26 cellular contexts compared by ENCODE assay signal in the genomic region with DNA sequence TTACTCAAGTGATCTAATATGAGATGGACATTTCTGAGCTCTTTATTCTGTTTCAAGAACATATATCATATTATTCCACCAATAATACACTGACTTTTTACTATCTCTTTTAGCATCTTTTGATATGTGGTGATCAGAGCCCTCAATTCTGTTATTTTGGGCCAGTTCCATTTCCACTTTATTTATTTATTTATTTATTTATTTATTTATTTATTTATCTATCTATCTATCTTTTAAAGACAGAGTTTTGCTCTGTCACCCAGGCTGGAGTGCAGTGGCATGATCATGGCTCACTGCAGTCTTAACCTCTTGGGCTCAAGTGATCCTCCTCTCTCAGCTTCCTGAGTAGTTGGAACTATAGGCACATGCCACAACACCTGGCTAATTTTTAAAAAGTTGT. TPM values are rescaled to one million over a fixed set of nuclear protein-coding genes. Genes with fewer than 3 reads are reported as not detected.
"Had no signal": no experiment of that assay in that cellular context is flagged by ENCODE, and none has a peak within 500 bp of the region (broad histone marks: within the 10 kb centered on the region; RNA-seq: fewer than 3 reads in every experiment).

No MANE protein-coding gene starts in this region.

- H3K4me2 ChIP-seq: hepatocyte had no signal

- H3K4me3 ChIP-seq: colonic mucosa, coronary artery, dorsolateral prefrontal cortex, esophagus muscularis mucosa, esophagus squamous epithelium, gastrocnemius medialis, gastroesophageal sphincter, heart left ventricle, heart right ventricle, hepatocyte had no signal

- ATAC-seq: effector memory CD8-positive, alpha-beta T cell; esophagus mucosa; foreskin keratinocyte; gastrocnemius medialis; gastroesophageal sphincter; heart left ventricle; heart right ventricle had no signal

- H3K9me3 ChIP-seq: colonic mucosa, gastrocnemius medialis had no signal

- DNase-seq: colonic mucosa; cortex of kidney; dermis blood vessel endothelial cell; dorsolateral prefrontal cortex; effector CD4-positive, alpha-beta T cell; effector CD8-positive, alpha-beta T cell; effector memory CD4-positive, alpha-beta T cell; effector memory CD8-positive, alpha-beta T cell; endodermal cell; erythroblast; esophagus squamous epithelium; foreskin fibroblast; foreskin keratinocyte; foreskin melanocyte; gastrocnemius medialis; glutamatergic neuron; head of caudate nucleus; heart left ventricle; heart right ventricle had no signal

- H3K4me1 ChIP-seq: colonic mucosa, esophagus muscularis mucosa, esophagus squamous epithelium, foreskin keratinocyte, gastrocnemius medialis, gastroesophageal sphincter, heart left ventricle, heart right ventricle had no signal

- H3K27ac ChIP-seq: colonic mucosa, coronary artery, dorsolateral prefrontal cortex, epithelial cell of prostate, esophagus muscularis mucosa, esophagus squamous epithelium, foreskin keratinocyte, gastrocnemius medialis, gastroesophageal sphincter, heart left ventricle, heart right ventricle, hepatocyte had no signal

- H3K36me3 ChIP-seq: colonic mucosa, esophagus muscularis mucosa, esophagus squamous epithelium, gastrocnemius medialis, gastroesophageal sphincter, heart left ventricle, heart right ventricle had no signal

- FAIRE-seq: endothelial cell of umbilical vein had no signal

RNA-seq across cellular contexts. Expression of a gene that starts 57.4 kb away (rescaled TPM):
- polyA plus RNA-seq: endothelial cell of umbilical vein, foreskin keratinocyte, heart left ventricle had no signal
